26 cellular contexts compared by ENCODE assay signal in the genomic region with DNA sequence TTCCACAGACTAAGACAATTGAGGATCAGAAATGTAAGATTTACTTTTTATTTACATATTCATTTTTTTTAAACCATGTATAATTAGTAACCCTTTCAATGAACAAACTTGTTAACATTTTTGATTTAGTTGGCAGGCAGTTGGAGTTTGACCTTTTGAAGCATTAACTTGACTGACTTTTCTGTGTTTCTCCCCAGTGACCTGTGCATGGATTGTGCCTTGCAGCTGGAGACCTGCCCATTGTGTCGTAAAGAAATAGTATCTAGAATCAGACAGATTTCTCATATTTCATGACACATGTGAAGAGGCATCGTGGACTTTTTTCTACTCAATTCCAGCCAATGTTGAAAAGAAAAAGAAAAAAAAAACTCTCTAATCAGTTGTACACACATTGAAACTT. TPM values are rescaled to one million over a fixed set of nuclear protein-coding genes. Genes with fewer than 3 reads are reported as not detected.
"Had no signal": no experiment of that assay in that cellular context is flagged by ENCODE, and none has a peak within 500 bp of the region (broad histone marks: within the 10 kb centered on the region; RNA-seq: fewer than 3 reads in every experiment).

No MANE protein-coding gene starts in this region.

- H3K36me3 ChIP-seq: breast epithelium had no signal

- H3K4me3 Mint-ChIP-seq: activated naive CD8-positive, alpha-beta T cell treated with anti-CD3 and anti-CD28 coated beads, Interleukin-2, amount 10 ng/mL, durations not matched to agents 7 days and 5 days; activated T-helper 17 cell treated with anti-CD3 and anti-CD28 coated beads, Interleukin-2, amount 50 U/mL, for 72 hours had no signal

- H3K4me1 ChIP-seq: breast epithelium, Peyer's patch, SJCRH30 had no signal

- H3K9me3 ChIP-seq: breast epithelium, Peyer's patch, SJCRH30, SK-N-SH had no signal

- H3K4me2 ChIP-seq: KMS-11, SK-N-SH had no signal

- H3K27ac Mint-ChIP-seq: activated naive CD8-positive, alpha-beta T cell treated with anti-CD3 and anti-CD28 coated beads, Interleukin-2, amount 10 ng/mL, durations not matched to agents 7 days and 5 days; activated T-helper 17 cell treated with anti-CD3 and anti-CD28 coated beads, Interleukin-2, amount 50 U/mL, for 72 hours had no signal

- H3K9ac ChIP-seq: KMS-11, SK-N-SH had no signal

- H3K9me2 ChIP-seq: SK-N-SH had no signal

- DNase-seq: activated CD4-positive, alpha-beta T cell treated with anti-CD3 and anti-CD28 coated beads for 4 hours; activated CD8-positive, alpha-beta memory T cell treated with anti-CD3 and anti-CD28 coated beads, Interleukin-2, amount 50 U/mL, for 4 hours; activated gamma-delta T cell; activated naive CD4-positive, alpha-beta T cell treated with anti-CD3 and anti-CD28 coated beads, Interleukin-2, amount 50 U/mL, for 16 hours; activated naive CD8-positive, alpha-beta T cell treated with anti-CD3 and anti-CD28 coated beads, Interleukin-2, amount 10 ng/mL, durations not matched to agents 7 days and 5 days; aorta; caudate nucleus; MM.1S; NCI-H1105; NCI-H1436 treated with DMSO at 0.1 percent for 48 hours; NCI-H187; NCI-H2081; NCI-H510A treated with DMSO at 0.1 percent for 48 hours; NCI-H69; NK-92 treated with Interleukin-12 subunit alpha and Interleukin-12 subunit beta, amount 100 ng/mL, for 24 hours; OCI-M1; Peyer's patch; Right ventricle myocardium superior; SJCRH30; SK-N-SH; T-helper 1 cell had no signal

- H3K27me3 Mint-ChIP-seq: activated naive CD8-positive, alpha-beta T cell treated with anti-CD3 and anti-CD28 coated beads, Interleukin-2, amount 10 ng/mL, durations not matched to agents 7 days and 5 days; activated T-helper 17 cell treated with anti-CD3 and anti-CD28 coated beads, Interleukin-2, amount 50 U/mL, for 72 hours had no signal

- H3K4me3 ChIP-seq: breast epithelium, Peyer's patch, SJCRH30 had no signal

- H3K9me3 Mint-ChIP-seq: activated naive CD8-positive, alpha-beta T cell treated with anti-CD3 and anti-CD28 coated beads, Interleukin-2, amount 10 ng/mL, durations not matched to agents 7 days and 5 days; activated T-helper 17 cell treated with anti-CD3 and anti-CD28 coated beads, Interleukin-2, amount 50 U/mL, for 72 hours had no signal

- H3K27me3 ChIP-seq: breast epithelium, Peyer's patch, SJCRH30 had no signal

- H3K27ac ChIP-seq: breast epithelium, KMS-11, Peyer's patch, RWPE1, SJCRH30, VCaP had no signal

RNA-seq across cellular contexts. Expression of gene PLLP, which starts 45.8 kb away (rescaled TPM):
- total RNA-seq: activated T-helper 17 cell treated with anti-CD3 and anti-CD28 coated beads, Interleukin-2, amount 50 U/mL, for 72 hours had no signal
